ENCODE assay signal across 8 cellular contexts in the genomic region with DNA sequence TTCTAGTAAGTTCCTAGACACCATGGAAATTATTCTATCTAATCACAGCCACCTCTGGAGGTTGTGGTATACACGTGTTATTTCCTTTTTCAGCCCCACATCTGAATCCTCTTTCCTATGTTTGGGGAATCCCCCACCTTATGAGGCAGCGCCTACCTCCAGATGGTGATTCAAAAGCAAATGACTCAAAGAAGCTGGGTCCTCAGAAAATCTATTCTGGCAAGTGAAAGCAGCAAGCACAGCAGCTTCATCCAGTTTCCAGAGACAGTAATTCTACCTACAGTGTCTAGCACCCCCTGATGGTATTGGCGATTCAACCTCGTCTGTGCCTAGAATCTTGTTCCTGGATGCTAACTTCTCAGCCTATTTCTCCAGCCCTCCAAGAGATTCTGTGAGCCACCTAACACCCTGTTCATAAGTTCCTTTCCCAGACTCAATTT. TPM values are rescaled to one million over a fixed set of nuclear protein-coding genes. Genes with fewer than 3 reads are reported as not detected.
DNase-seq lines count a peak whose midpoint lies in the region; ATAC-seq lines count a peak whose summit lies in the region.

No MANE protein-coding gene starts in this region.

- H3K36me3 ChIP-seq in NT2/D1 (ENCODE audit: insufficient read depth, insufficient read length, low read length): no peaks in the 10 kb centered on the region

- H3K36me3 Mint-ChIP-seq in activated T-helper 1 cell treated with anti-CD3 and anti-CD28 coated beads, Interleukin-12 subunit alpha, Interleukin-12 subunit beta, Interleukin-2, Interleukin-4 antibody, amounts not matched to agents 30 ng/mL and 10 ng/mL and 1 ng/mL, durations not matched to agents 14 hours and 24 hours and 36 hours (ENCODE audit: low read depth): no peaks in the 10 kb centered on the region

- DNase-seq in AG20443 (ENCODE audit: low spot score): peak; percentile 75
- DNase-seq in NT2/D1 (ENCODE audit: low read depth, low spot score): peak; percentile 56
- peak; percentile 50 for DNase-seq in activated T-helper 1 cell treated with anti-CD3 and anti-CD28 coated beads, Interleukin-12 subunit alpha, Interleukin-12 subunit beta, Interleukin-2, Interleukin-4 antibody, amounts not matched to agents 30 ng/mL and 10 ng/mL and 1 ng/mL, durations not matched to agents 14 hours and 24 hours and 36 hours (ENCODE audit: low spot score)
- DNase-seq in glomerular endothelial cell (ENCODE audit: extremely low read depth, low read depth, low spot score): peak; percentile 50
- peak; percentile 36 for DNase-seq in smooth muscle cell of the brain vasculature (ENCODE audit: low read depth, low spot score)
- DNase-seq in COLO668 (lab: John Stamatoyannopoulos, UW; ENCODE audit: unreplicated experiment): no peak

- H3K27me3 ChIP-seq in NT2/D1 (ENCODE audit: insufficient read depth, insufficient read length): no peaks in the 10 kb centered on the region

- H3K9me3 ChIP-seq in NT2/D1 (ENCODE audit: insufficient read depth, low read length): no peaks in the 10 kb centered on the region

- peak overlapping the region; percentile 24 for H3K4me3 Mint-ChIP-seq in activated T-helper 1 cell treated with anti-CD3 and anti-CD28 coated beads, Interleukin-12 subunit alpha, Interleukin-12 subunit beta, Interleukin-2, Interleukin-4 antibody, amounts not matched to agents 30 ng/mL and 10 ng/mL and 1 ng/mL, durations not matched to agents 14 hours and 24 hours and 36 hours

- H3K4me1 Mint-ChIP-seq in activated T-helper 1 cell treated with anti-CD3 and anti-CD28 coated beads, Interleukin-12 subunit alpha, Interleukin-12 subunit beta, Interleukin-2, Interleukin-4 antibody, amounts not matched to agents 30 ng/mL and 10 ng/mL and 1 ng/mL, durations not matched to agents 14 hours and 24 hours and 36 hours (ENCODE audit: low read depth): peaks cover 23% of the 10 kb centered on the region

- H3K27ac Mint-ChIP-seq in activated T-helper 1 cell treated with anti-CD3 and anti-CD28 coated beads, Interleukin-12 subunit alpha, Interleukin-12 subunit beta, Interleukin-2, Interleukin-4 antibody, amounts not matched to agents 30 ng/mL and 10 ng/mL and 1 ng/mL, durations not matched to agents 14 hours and 24 hours and 36 hours: peak overlapping the region; percentile 68

- no peak overlapping the region for H3K4me3 ChIP-seq in NT2/D1 (ENCODE audit: insufficient read length, low read depth)

- H3K9ac ChIP-seq in NT2/D1 (ENCODE audit: insufficient read length, low read depth): no peak overlapping the region

- ATAC-seq in GM18508 (IDR thresholded peaks at IDR 0.05; ENCODE audit: insufficient read depth, unreplicated experiment) (peak; percentile 84), HG02943 (IDR thresholded peaks at IDR 0.05; ENCODE audit: low read depth, unreplicated experiment) (peak; percentile 65)

- H3K9me3 Mint-ChIP-seq in activated T-helper 1 cell treated with anti-CD3 and anti-CD28 coated beads, Interleukin-12 subunit alpha, Interleukin-12 subunit beta, Interleukin-2, Interleukin-4 antibody, amounts not matched to agents 30 ng/mL and 10 ng/mL and 1 ng/mL, durations not matched to agents 14 hours and 24 hours and 36 hours: no peaks in the 10 kb centered on the region

- intact Hi-C loops in activated T-helper 1 cell treated with anti-CD3 and anti-CD28 coated beads, Interleukin-12 subunit alpha, Interleukin-12 subunit beta, Interleukin-2, Interleukin-4 antibody, amounts not matched to agents 30 ng/mL and 10 ng/mL and 1 ng/mL, durations not matched to agents 14 hours and 24 hours and 36 hours (cut with micrococcal nuclease): loop anchor here (1.0 to 10.0 kb wide), 14 partner anchors 43 to 979 kb away; partner anchors contain the start of genes PDCL, RC3H2, STRBP and ZBTB26

- no peaks in the 10 kb centered on the region for H3K27me3 Mint-ChIP-seq in activated T-helper 1 cell treated with anti-CD3 and anti-CD28 coated beads, Interleukin-12 subunit alpha, Interleukin-12 subunit beta, Interleukin-2, Interleukin-4 antibody, amounts not matched to agents 30 ng/mL and 10 ng/mL and 1 ng/mL, durations not matched to agents 14 hours and 24 hours and 36 hours (ENCODE audit: insufficient read depth)

- no peaks in the 10 kb centered on the region for H3K4me1 ChIP-seq in NT2/D1 (ENCODE audit: insufficient read depth, insufficient read length)

RNA-seq across cellular contexts. Expression of gene STRBP, which starts 43.0 kb away (rescaled TPM):
- 22.1 and 24.2 TPM in 2 replicates for total RNA-seq in activated T-helper 1 cell treated with anti-CD3 and anti-CD28 coated beads, Interleukin-12 subunit alpha, Interleukin-12 subunit beta, Interleukin-2, Interleukin-4 antibody, amounts not matched to agents 30 ng/mL and 10 ng/mL and 1 ng/mL, durations not matched to agents 14 hours and 24 hours and 36 hours
- 10.3 and 10.9 TPM in 2 replicates for total RNA-seq in glomerular endothelial cell
